Comparison of ENCODE assay signal across 24 cellular contexts in genomic region chr12:84436134-84436533, GRCh38.
DNase-seq lines count a peak whose midpoint lies in the region; ATAC-seq and TF ChIP-seq lines count a peak whose summit lies in the region.
"Had no signal": no experiment of that assay in that cellular context is flagged by ENCODE, and none has a peak within 500 bp of the region (broad histone marks: within the 10 kb centered on the region; RNA-seq: fewer than 3 reads in every experiment).

No MANE protein-coding gene starts in this region.

- no peaks in the 10 kb centered on the region for H3K9me3 ChIP-seq in SU-DHL-6 (ENCODE audit: insufficient read depth, low read length)
- H3K9me3 ChIP-seq in body of pancreas: no peaks in the 10 kb centered on the region
- no peaks in the 10 kb centered on the region for H3K9me3 ChIP-seq in neural progenitor cell (ENCODE audit: low read depth)
- H3K9me3 ChIP-seq: BE2C, BLaER1 had no signal

- peaks cover 17% of the 10 kb centered on the region for H3K4me1 ChIP-seq in body of pancreas
- H3K4me1 ChIP-seq in neural progenitor cell: peaks cover 11% of the 10 kb centered on the region
- H3K4me1 ChIP-seq: BE2C, BLaER1 had no signal

- H2AFZ ChIP-seq in SU-DHL-6 (ENCODE audit: low read depth, low read length, severe bottlenecking): peak overlapping the region; percentile 6
- no peak overlapping the region for H2AFZ ChIP-seq in neural progenitor cell (replicated peaks)

- H3K36me3 Mint-ChIP-seq in neural progenitor cell: no peaks in the 10 kb centered on the region
- no peaks in the 10 kb centered on the region for H3K36me3 Mint-ChIP-seq in stimulated activated memory B cell treated with anti-CD40 and anti-IgM and Interleukin-4, amounts not matched to agents 10 μg/mL and 1 μg/mL and 100 μg/mL, for 72 hours
- H3K36me3 Mint-ChIP-seq: CD14-positive monocyte; CD4-positive, alpha-beta memory T cell; CD4-positive, CD25-positive, alpha-beta regulatory T cell; CD8-positive, alpha-beta memory T cell had no signal

- peaks cover 14% of the 10 kb centered on the region for H3K4me1 Mint-ChIP-seq in neural progenitor cell
- H3K4me1 Mint-ChIP-seq in stimulated activated memory B cell treated with anti-CD40 and anti-IgM and Interleukin-4, amounts not matched to agents 10 μg/mL and 1 μg/mL and 100 μg/mL, for 72 hours: no peaks in the 10 kb centered on the region
- H3K4me1 Mint-ChIP-seq: CD14-positive monocyte; CD4-positive, alpha-beta memory T cell; CD4-positive, CD25-positive, alpha-beta regulatory T cell; CD8-positive, alpha-beta memory T cell had no signal

- H3K9me2 ChIP-seq in SU-DHL-6 (replicated peaks; ENCODE audit: insufficient read depth, low read length): no peaks in the 10 kb centered on the region

- H3K36me3 ChIP-seq in SU-DHL-6 (ENCODE audit: low read length): no peaks in the 10 kb centered on the region
- no peaks in the 10 kb centered on the region for H3K36me3 ChIP-seq in body of pancreas (replicated peaks in 1 of 2; ENCODE audit: insufficient read depth in 1 of 2, low read depth in 2 of 2)
- no peaks in the 10 kb centered on the region for H3K36me3 ChIP-seq in neural progenitor cell
- H3K36me3 ChIP-seq: BE2C, BLaER1 had no signal

- no peaks in the 10 kb centered on the region for H3K79me2 ChIP-seq in SU-DHL-6 (ENCODE audit: insufficient read depth, low read length)
- H3K79me2 ChIP-seq in neural progenitor cell (ENCODE audit: low read depth): no peaks in the 10 kb centered on the region

- H3K27me3 ChIP-seq in SU-DHL-6 (ENCODE audit: low read length): no peaks in the 10 kb centered on the region
- no peaks in the 10 kb centered on the region for H3K27me3 ChIP-seq in body of pancreas
- peaks cover 26% of the 10 kb centered on the region for H3K27me3 ChIP-seq in neural progenitor cell
- H3K27me3 ChIP-seq: BE2C, BLaER1 had no signal

- DNase-seq in body of pancreas (peak in 2 of 4 donors; percentile 3 to 48), neural progenitor cell (ENCODE audit: low spot score) (peak; percentile 3), G401 (ENCODE audit: low spot score) (no peak), SKM-1 treated with dmso at 0.1 percent for 144 hours (lab: John Stamatoyannopoulos, UW; ENCODE audit: unreplicated experiment) (no peak)
- DNase-seq in activated CD8-positive, alpha-beta memory T cell treated with anti-CD3 and anti-CD28 coated beads for 24 hours: no peak
- DNase-seq: 8988T; ACHN; BE2C; C1 segment of cervical spinal cord; CD4-positive, alpha-beta memory T cell; CD4-positive, CD25-positive, alpha-beta regulatory T cell; CD8-positive, alpha-beta memory T cell; COR-L47; DMS 273 treated with DMSO at 0.1 percent for 48 hours; DMS153; DMS53; DMS79; DND-41; EL; GF-D8 had no signal

- no peak overlapping the region for H3K4me2 ChIP-seq in SU-DHL-6 (ENCODE audit: low read depth, low read length, poor library complexity, severe bottlenecking)
- no peak overlapping the region for H3K4me2 ChIP-seq in neural progenitor cell
- H3K4me2 ChIP-seq: BLaER1 had no signal

- H3K9ac ChIP-seq in SU-DHL-6 (ENCODE audit: low read length) (no peak overlapping the region), neural progenitor cell (no peak overlapping the region)
- H3K9ac ChIP-seq: BLaER1 had no signal

- H3K27ac ChIP-seq in SU-DHL-6 (ENCODE audit: low read depth, low read length) (no peak overlapping the region), body of pancreas (peak overlapping the region in 1 of 4 donors; percentile 52), neural progenitor cell (no peak overlapping the region)
- H3K27ac ChIP-seq: BLaER1 had no signal

- TF ChIP-seq POLR2A in body of pancreas (IDR thresholded peaks at IDR 0.05): no peak

- no peak overlapping the region for H3K27ac Mint-ChIP-seq in neural progenitor cell
- H3K27ac Mint-ChIP-seq in stimulated activated memory B cell treated with anti-CD40 and anti-IgM and Interleukin-4, amounts not matched to agents 10 μg/mL and 1 μg/mL and 100 μg/mL, for 72 hours: no peak overlapping the region
- H3K27ac Mint-ChIP-seq: CD14-positive monocyte; CD4-positive, alpha-beta memory T cell; CD4-positive, CD25-positive, alpha-beta regulatory T cell; CD8-positive, alpha-beta memory T cell had no signal

- intact Hi-C loops in body of pancreas (cut with DNase I): no loop called here

- H3F3A ChIP-seq in SU-DHL-6 (ENCODE audit: insufficient read depth) (no peaks in the 10 kb centered on the region), neural progenitor cell (ENCODE audit: low read depth) (no peaks in the 10 kb centered on the region)

- peak; percentile 94 for ATAC-seq in body of pancreas
- peak; percentile 16 for ATAC-seq in stimulated activated memory B cell treated with anti-CD40 and anti-IgM and Interleukin-4, amounts not matched to agents 10 μg/mL and 1 μg/mL and 100 μg/mL, for 72 hours

- in situ Hi-C loops in G401 (cut with HindIII; ENCODE audit: low sequenced_read_pairs): no loop called here

- H3K9me3 Mint-ChIP-seq in neural progenitor cell: no peaks in the 10 kb centered on the region
- H3K9me3 Mint-ChIP-seq in stimulated activated memory B cell treated with anti-CD40 and anti-IgM and Interleukin-4, amounts not matched to agents 10 μg/mL and 1 μg/mL and 100 μg/mL, for 72 hours: peaks cover 4% of the 10 kb centered on the region

- H3K4me3 ChIP-seq in SU-DHL-6 (ENCODE audit: insufficient read depth, low read length, poor library complexity, severe bottlenecking): no peak overlapping the region
- H3K4me3 ChIP-seq in body of pancreas: no peak overlapping the region
- no peak overlapping the region for H3K4me3 ChIP-seq in neural progenitor cell
- H3K4me3 ChIP-seq: BLaER1 had no signal

- TF ChIP-seq CTCF in SU-DHL-6 (IDR thresholded peaks at IDR 0.05; ENCODE audit: insufficient read depth, low read length, poor library complexity, severe bottlenecking) (no peak), body of pancreas (IDR thresholded peaks at IDR 0.05) (no peak), neural progenitor cell (IDR thresholded peaks at IDR 0.05) (no peak)

- H3K4me3 Mint-ChIP-seq in neural progenitor cell: no peak overlapping the region
- no peak overlapping the region for H3K4me3 Mint-ChIP-seq in stimulated activated memory B cell treated with anti-CD40 and anti-IgM and Interleukin-4, amounts not matched to agents 10 μg/mL and 1 μg/mL and 100 μg/mL, for 72 hours
- H3K4me3 Mint-ChIP-seq: CD14-positive monocyte; CD4-positive, alpha-beta memory T cell; CD4-positive, CD25-positive, alpha-beta regulatory T cell; CD8-positive, alpha-beta memory T cell had no signal

- H4K20me1 ChIP-seq in SU-DHL-6 (ENCODE audit: low read depth, low read length) (no peaks in the 10 kb centered on the region), neural progenitor cell (ENCODE audit: low read depth) (no peaks in the 10 kb centered on the region)
- H4K20me1 ChIP-seq: BLaER1 had no signal

- 0 to 48% methylated on average over 1 of the region's 1 CpG for whole genome bisulfite sequencing in body of pancreas, 2 donors

- H3K27me3 Mint-ChIP-seq in neural progenitor cell (ENCODE audit: insufficient read depth, low read depth): no peaks in the 10 kb centered on the region
- H3K27me3 Mint-ChIP-seq in stimulated activated memory B cell treated with anti-CD40 and anti-IgM and Interleukin-4, amounts not matched to agents 10 μg/mL and 1 μg/mL and 100 μg/mL, for 72 hours: no peaks in the 10 kb centered on the region
- H3K27me3 Mint-ChIP-seq: CD4-positive, alpha-beta memory T cell; CD4-positive, CD25-positive, alpha-beta regulatory T cell; CD8-positive, alpha-beta memory T cell had no signal
